ENCODE assay signal across 1 cellular context in the genomic region with DNA sequence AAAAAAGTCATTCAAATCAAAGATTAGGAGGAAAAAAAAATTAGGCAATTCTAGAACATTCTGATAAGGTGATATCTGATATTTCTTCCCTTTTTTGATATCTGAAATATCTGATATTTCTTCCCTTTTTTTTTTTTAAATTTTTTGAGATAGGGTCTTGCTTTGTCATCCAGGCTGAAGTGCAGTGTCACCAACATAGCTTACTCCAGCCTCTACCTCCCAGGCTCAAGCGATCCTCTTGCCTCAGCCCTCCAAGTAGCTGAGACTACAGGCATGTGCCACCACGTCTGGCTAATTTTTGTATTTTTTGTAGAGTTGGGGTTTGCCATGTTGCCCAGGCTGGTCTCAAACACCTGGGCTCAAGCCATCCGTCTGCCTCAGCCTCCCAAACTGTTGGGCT.
TF ChIP-seq lines count a peak whose summit lies in the region.

No MANE protein-coding gene starts in this region.

TF ChIP-seq in H1, 55 proteins besides CTCF, POLR2A, EP300 and RAD21:
- no peak for TF ChIP-seq EGR1 (IDR thresholded peaks at IDR 0.05; ENCODE audit: borderline replicate concordance, low read depth, low read length)
